Comparison of ENCODE assay signal across 1 cellular context in the genomic region with DNA sequence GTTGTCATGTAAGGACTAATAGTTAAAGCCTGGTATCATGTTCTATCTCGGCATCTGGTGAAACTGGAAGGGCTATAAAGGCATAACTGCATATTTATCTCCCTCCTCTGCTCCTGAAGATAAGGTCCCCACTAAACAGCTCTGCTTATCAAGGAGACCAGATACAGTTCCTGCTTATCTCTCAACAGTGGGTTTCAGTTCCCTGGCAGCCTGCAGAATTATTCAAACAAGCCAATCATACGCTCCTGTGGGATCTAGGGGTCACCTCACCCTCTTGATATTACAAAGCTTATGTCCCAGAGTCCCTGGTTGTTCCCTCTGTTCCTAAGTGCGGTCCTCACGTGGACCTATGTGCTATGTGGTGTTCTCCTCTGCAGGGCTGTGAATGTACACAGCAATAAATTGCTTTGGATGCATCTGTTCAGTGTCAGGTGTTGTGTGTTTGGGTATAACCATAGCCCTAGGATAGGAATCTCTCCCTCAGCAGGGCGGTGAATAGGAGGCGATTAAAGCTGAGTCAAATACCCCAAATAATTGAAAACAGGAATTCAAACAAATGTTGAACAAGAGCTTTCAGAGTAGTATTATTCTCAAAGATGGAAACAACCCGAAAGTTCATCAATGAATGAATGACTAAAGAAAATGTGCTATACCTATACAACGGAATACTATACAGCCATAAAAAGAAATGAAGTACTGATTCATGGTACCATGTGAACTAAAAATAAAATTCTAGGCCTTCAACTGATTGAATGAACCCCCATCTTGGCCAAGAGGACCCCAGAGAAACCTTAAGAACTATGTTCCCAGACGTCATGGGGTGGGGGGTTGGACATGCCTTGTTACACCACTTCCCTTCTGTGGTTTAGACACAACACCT.
TF ChIP-seq lines count a peak whose summit lies in the region.

No MANE protein-coding gene starts in this region.

TF ChIP-seq in K562, 482 proteins besides CTCF, POLR2A, EP300 and RAD21 (continued from another document and continues in another):
- TF ChIP-seq, protein P1, sequence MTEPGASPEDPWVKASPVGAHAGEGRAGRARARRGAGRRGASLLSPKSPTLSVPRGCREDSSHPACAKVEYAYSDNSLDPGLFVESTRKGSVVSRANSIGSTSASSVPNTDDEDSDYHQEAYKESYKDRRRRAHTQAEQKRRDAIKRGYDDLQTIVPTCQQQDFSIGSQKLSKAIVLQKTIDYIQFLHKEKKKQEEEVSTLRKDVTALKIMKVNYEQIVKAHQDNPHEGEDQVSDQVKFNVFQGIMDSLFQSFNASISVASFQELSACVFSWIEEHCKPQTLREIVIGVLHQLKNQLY (CRISPR knock-in tag; conservative IDR thresholded peaks at IDR 0.05) = no peak
- TF ChIP-seq DDX20 (tag; IDR thresholded peaks at IDR 0.05; ENCODE audit: low read depth) = peak; percentile 39
- TF ChIP-seq SMC3 (conservative IDR thresholded peaks at IDR 0.05; ENCODE audit: insufficient read depth, low read depth, low read length) = no peak
- peak; percentile 99 for TF ChIP-seq ZNF589 (CRISPR knock-in tag; IDR thresholded peaks at IDR 0.05; ENCODE audit: low read depth)
- no peak for TF ChIP-seq HNRNPH1 (optimal IDR thresholded peaks at IDR 0.05; ENCODE audit: low read depth, low read length)
- TF ChIP-seq TBP (optimal IDR thresholded peaks at IDR 0.05; ENCODE audit: low read depth, low read length) = peak; percentile 33
- TF ChIP-seq ZNF232 (CRISPR knock-in tag; IDR thresholded peaks at IDR 0.05) = no peak
- no peak for TF ChIP-seq ZBTB1 (CRISPR knock-in tag; IDR thresholded peaks at IDR 0.05; ENCODE audit: borderline replicate concordance, low read depth)
- TF ChIP-seq, protein P2, sequence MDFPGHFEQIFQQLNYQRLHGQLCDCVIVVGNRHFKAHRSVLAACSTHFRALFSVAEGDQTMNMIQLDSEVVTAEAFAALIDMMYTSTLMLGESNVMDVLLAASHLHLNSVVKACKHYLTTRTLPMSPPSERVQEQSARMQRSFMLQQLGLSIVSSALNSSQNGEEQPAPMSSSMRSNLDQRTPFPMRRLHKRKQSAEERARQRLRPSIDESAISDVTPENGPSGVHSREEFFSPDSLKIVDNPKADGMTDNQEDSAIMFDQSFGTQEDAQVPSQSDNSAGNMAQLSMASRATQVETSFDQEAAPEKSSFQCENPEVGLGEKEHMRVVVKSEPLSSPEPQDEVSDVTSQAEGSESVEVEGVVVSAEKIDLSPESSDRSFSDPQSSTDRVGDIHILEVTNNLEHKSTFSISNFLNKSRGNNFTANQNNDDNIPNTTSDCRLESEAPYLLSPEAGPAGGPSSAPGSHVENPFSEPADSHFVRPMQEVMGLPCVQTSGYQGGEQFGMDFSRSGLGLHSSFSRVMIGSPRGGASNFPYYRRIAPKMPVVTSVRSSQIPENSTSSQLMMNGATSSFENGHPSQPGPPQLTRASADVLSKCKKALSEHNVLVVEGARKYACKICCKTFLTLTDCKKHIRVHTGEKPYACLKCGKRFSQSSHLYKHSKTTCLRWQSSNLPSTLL (IDR thresholded peaks at IDR 0.05) = no peak; the same call in 1 of the 2 replicates
- TF ChIP-seq, protein P3, sequence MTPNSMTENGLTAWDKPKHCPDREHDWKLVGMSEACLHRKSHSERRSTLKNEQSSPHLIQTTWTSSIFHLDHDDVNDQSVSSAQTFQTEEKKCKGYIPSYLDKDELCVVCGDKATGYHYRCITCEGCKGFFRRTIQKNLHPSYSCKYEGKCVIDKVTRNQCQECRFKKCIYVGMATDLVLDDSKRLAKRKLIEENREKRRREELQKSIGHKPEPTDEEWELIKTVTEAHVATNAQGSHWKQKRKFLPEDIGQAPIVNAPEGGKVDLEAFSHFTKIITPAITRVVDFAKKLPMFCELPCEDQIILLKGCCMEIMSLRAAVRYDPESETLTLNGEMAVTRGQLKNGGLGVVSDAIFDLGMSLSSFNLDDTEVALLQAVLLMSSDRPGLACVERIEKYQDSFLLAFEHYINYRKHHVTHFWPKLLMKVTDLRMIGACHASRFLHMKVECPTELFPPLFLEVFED (CRISPR knock-in tag; conservative IDR thresholded peaks at IDR 0.05) = 0 out of 2 replicates have a peak, but pooled peaks have one; percentile 24
- TF ChIP-seq, protein P4, sequence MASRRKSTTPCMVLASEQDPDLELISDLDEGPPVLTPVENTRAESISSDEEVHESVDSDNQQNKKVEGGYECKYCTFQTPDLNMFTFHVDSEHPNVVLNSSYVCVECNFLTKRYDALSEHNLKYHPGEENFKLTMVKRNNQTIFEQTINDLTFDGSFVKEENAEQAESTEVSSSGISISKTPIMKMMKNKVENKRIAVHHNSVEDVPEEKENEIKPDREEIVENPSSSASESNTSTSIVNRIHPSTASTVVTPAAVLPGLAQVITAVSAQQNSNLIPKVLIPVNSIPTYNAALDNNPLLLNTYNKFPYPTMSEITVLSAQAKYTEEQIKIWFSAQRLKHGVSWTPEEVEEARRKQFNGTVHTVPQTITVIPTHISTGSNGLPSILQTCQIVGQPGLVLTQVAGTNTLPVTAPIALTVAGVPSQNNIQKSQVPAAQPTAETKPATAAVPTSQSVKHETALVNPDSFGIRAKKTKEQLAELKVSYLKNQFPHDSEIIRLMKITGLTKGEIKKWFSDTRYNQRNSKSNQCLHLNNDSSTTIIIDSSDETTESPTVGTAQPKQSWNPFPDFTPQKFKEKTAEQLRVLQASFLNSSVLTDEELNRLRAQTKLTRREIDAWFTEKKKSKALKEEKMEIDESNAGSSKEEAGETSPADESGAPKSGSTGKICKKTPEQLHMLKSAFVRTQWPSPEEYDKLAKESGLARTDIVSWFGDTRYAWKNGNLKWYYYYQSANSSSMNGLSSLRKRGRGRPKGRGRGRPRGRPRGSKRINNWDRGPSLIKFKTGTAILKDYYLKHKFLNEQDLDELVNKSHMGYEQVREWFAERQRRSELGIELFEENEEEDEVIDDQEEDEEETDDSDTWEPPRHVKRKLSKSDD (conservative IDR thresholded peaks at IDR 0.05; ENCODE audit: low read length) = no peak
- TF ChIP-seq POLR2B (IDR thresholded peaks at IDR 0.05; ENCODE audit: low read depth, partially characterized antibody) = no peak
- TF ChIP-seq LARP7 (IDR thresholded peaks at IDR 0.05) = no peak
- TF ChIP-seq TAF15 (IDR thresholded peaks at IDR 0.05; ENCODE audit: low read depth, low read length) = no peak
- TF ChIP-seq BRCA1 (IDR thresholded peaks at IDR 0.05) = no peak
- TF ChIP-seq BRCA1 (CRISPR knock-in tag; IDR thresholded peaks at IDR 0.05) = no peak
- TF ChIP-seq, protein P5, sequence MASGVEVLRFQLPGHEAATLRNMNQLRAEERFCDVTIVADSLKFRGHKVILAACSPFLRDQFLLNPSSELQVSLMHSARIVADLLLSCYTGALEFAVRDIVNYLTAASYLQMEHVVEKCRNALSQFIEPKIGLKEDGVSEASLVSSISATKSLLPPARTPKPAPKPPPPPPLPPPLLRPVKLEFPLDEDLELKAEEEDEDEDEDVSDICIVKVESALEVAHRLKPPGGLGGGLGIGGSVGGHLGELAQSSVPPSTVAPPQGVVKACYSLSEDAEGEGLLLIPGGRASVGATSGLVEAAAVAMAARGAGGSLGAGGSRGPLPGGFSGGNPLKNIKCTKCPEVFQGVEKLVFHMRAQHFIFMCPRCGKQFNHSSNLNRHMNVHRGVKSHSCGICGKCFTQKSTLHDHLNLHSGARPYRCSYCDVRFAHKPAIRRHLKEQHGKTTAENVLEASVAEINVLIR (CRISPR knock-in tag; IDR thresholded peaks at IDR 0.05) = peak; percentile 58; the same call in 1 of the 2 replicates
- TF ChIP-seq FOXM1 (IDR thresholded peaks at IDR 0.05; ENCODE audit: low read depth) = peak; percentile 100
- peak; percentile 99 for TF ChIP-seq FOXM1 (CRISPR knock-in tag; IDR thresholded peaks at IDR 0.05; ENCODE audit: low read depth)
- TF ChIP-seq, protein P6, sequence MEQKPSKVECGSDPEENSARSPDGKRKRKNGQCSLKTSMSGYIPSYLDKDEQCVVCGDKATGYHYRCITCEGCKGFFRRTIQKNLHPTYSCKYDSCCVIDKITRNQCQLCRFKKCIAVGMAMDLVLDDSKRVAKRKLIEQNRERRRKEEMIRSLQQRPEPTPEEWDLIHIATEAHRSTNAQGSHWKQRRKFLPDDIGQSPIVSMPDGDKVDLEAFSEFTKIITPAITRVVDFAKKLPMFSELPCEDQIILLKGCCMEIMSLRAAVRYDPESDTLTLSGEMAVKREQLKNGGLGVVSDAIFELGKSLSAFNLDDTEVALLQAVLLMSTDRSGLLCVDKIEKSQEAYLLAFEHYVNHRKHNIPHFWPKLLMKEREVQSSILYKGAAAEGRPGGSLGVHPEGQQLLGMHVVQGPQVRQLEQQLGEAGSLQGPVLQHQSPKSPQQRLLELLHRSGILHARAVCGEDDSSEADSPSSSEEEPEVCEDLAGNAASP (IDR thresholded peaks at IDR 0.05) = no peak
- peak; percentile 99 for TF ChIP-seq TCF3 (CRISPR knock-in tag; IDR thresholded peaks at IDR 0.05)
- peak; percentile 10 for TF ChIP-seq ASH1L (IDR thresholded peaks at IDR 0.05; ENCODE audit: borderline replicate concordance, low read depth, partially characterized antibody)
- no peak for TF ChIP-seq ZNF830 (CRISPR knock-in tag; IDR thresholded peaks at IDR 0.05)
- no peak for TF ChIP-seq ZFPM2 (CRISPR knock-in tag; IDR thresholded peaks at IDR 0.05)
- TF ChIP-seq ZNF41 (CRISPR knock-in tag; conservative IDR thresholded peaks at IDR 0.05) = no peak; the same call in 1 of the 2 replicates
- TF ChIP-seq, protein P7, sequence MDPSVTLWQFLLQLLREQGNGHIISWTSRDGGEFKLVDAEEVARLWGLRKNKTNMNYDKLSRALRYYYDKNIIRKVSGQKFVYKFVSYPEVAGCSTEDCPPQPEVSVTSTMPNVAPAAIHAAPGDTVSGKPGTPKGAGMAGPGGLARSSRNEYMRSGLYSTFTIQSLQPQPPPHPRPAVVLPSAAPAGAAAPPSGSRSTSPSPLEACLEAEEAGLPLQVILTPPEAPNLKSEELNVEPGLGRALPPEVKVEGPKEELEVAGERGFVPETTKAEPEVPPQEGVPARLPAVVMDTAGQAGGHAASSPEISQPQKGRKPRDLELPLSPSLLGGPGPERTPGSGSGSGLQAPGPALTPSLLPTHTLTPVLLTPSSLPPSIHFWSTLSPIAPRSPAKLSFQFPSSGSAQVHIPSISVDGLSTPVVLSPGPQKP (CRISPR knock-in tag; IDR thresholded peaks at IDR 0.05) = no peak
- TF ChIP-seq ETV1 (tag; conservative IDR thresholded peaks at IDR 0.05; ENCODE audit: low read depth) = peak; percentile 73
- peak; percentile 100 for TF ChIP-seq TRIM24 (IDR thresholded peaks at IDR 0.05)
- TF ChIP-seq, protein P8, sequence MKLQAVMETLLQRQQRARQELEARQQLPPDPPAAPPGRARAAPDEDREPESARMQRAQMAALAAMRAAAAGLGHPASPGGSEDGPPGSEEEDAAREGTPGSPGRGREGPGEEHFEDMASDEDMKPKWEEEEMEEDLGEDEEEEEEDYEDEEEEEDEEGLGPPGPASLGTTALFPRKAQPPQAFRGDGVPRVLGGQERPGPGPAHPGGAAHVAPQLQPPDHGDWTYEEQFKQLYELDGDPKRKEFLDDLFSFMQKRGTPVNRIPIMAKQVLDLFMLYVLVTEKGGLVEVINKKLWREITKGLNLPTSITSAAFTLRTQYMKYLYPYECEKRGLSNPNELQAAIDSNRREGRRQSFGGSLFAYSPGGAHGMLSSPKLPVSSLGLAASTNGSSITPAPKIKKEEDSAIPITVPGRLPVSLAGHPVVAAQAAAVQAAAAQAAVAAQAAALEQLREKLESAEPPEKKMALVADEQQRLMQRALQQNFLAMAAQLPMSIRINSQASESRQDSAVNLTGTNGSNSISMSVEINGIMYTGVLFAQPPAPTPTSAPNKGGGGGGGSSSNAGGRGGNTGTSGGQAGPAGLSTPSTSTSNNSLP (IDR thresholded peaks at IDR 0.05; ENCODE audit: borderline replicate concordance, low read depth, low read length) = peak; percentile 88
- TF ChIP-seq HDAC3 (IDR thresholded peaks at IDR 0.05; ENCODE audit: borderline replicate concordance, partially characterized antibody) = peak; percentile 95
- no peak for TF ChIP-seq SAFB (IDR thresholded peaks at IDR 0.05; ENCODE audit: borderline replicate concordance, low read depth, low read length)
- TF ChIP-seq, protein P9, sequence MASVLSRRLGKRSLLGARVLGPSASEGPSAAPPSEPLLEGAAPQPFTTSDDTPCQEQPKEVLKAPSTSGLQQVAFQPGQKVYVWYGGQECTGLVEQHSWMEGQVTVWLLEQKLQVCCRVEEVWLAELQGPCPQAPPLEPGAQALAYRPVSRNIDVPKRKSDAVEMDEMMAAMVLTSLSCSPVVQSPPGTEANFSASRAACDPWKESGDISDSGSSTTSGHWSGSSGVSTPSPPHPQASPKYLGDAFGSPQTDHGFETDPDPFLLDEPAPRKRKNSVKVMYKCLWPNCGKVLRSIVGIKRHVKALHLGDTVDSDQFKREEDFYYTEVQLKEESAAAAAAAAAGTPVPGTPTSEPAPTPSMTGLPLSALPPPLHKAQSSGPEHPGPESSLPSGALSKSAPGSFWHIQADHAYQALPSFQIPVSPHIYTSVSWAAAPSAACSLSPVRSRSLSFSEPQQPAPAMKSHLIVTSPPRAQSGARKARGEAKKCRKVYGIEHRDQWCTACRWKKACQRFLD (CRISPR knock-in tag; IDR thresholded peaks at IDR 0.05) = peak; percentile 99
- TF ChIP-seq, protein P10, sequence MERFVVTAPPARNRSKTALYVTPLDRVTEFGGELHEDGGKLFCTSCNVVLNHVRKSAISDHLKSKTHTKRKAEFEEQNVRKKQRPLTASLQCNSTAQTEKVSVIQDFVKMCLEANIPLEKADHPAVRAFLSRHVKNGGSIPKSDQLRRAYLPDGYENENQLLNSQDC (CRISPR knock-in tag; IDR thresholded peaks at IDR 0.05) = peak; percentile 55; the same call in 1 of the 2 replicates
- TF ChIP-seq ZNF766 (CRISPR knock-in tag; conservative IDR thresholded peaks at IDR 0.05) = peak; percentile 98
- TF ChIP-seq KLF10 (CRISPR knock-in tag; IDR thresholded peaks at IDR 0.05) = no peak
- peak; percentile 73; the same call in 1 of the 2 replicates for TF ChIP-seq ZBTB17 (CRISPR knock-in tag; IDR thresholded peaks at IDR 0.05)
- TF ChIP-seq, protein P11, sequence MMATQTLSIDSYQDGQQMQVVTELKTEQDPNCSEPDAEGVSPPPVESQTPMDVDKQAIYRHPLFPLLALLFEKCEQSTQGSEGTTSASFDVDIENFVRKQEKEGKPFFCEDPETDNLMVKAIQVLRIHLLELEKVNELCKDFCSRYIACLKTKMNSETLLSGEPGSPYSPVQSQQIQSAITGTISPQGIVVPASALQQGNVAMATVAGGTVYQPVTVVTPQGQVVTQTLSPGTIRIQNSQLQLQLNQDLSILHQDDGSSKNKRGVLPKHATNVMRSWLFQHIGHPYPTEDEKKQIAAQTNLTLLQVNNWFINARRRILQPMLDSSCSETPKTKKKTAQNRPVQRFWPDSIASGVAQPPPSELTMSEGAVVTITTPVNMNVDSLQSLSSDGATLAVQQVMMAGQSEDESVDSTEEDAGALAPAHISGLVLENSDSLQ (IDR thresholded peaks at IDR 0.05) = peak; percentile 65; the same call in 1 of the 2 replicates
- TF ChIP-seq FOXA3 (CRISPR knock-in tag; conservative IDR thresholded peaks at IDR 0.05 in 1 of 2, IDR thresholded peaks at IDR 0.05 in 1 of 2) = peak in 1 of 2 experiments; percentile 73; a peak in 2 of 4 replicates
- TF ChIP-seq LEF1 (IDR thresholded peaks at IDR 0.05) = peak; percentile 97
- peak; percentile 94 for TF ChIP-seq DMBX1 (CRISPR knock-in tag; IDR thresholded peaks at IDR 0.05; ENCODE audit: borderline replicate concordance)
- TF ChIP-seq, protein P12, sequence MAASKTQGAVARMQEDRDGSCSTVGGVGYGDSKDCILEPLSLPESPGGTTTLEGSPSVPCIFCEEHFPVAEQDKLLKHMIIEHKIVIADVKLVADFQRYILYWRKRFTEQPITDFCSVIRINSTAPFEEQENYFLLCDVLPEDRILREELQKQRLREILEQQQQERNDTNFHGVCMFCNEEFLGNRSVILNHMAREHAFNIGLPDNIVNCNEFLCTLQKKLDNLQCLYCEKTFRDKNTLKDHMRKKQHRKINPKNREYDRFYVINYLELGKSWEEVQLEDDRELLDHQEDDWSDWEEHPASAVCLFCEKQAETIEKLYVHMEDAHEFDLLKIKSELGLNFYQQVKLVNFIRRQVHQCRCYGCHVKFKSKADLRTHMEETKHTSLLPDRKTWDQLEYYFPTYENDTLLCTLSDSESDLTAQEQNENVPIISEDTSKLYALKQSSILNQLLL (CRISPR knock-in tag; IDR thresholded peaks at IDR 0.05; ENCODE audit: borderline replicate concordance) = no peak
- TF ChIP-seq POLR2AphosphoS2 (IDR thresholded peaks at IDR 0.05; ENCODE audit: low read length) = no peak
- peak; percentile 94 to 97 for TF ChIP-seq ARNT (IDR thresholded peaks at IDR 0.05)
